ENCODE assay signal across 10 cellular contexts in the genomic region with DNA sequence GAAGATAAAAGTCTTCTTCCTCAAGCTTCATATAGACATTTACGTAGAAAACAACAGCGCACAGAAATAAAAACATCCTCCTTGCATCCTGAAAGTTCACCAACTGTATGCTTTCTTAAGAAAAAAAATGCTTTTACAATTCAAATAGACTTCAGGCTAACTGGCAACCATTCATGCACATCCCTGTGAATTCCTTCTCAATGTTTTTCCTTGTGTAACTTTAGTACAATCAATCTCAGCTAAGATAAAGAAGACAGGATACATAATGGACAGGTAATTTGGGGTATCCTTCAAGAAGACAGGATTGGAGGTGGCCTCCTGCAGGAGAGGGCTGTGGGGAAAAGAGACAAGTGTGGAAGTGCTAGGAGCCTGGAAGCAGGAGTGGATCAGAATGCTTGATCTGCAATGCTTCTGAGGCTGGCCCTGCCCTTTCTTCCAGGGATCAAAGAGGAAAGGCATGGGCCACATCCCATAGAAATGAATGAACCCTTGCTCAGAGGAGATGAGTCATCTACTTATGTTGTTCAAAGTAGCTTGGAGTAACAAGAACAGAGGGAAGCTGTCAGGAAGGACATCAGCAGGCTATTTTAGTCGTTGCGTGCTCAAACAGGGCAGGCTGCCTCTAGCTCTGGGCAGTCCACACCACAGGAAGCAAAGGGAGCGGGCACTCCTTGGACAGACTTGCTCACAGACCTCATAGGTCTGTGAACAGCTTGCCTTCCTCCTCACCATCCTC.
DNase-seq lines count a peak whose midpoint lies in the region; ATAC-seq, FAIRE-seq and TF ChIP-seq lines count a peak whose summit lies in the region.
"Had no signal": no experiment of that assay in that cellular context is flagged by ENCODE, and none has a peak within 500 bp of the region (broad histone marks: within the 10 kb centered on the region; RNA-seq: fewer than 3 reads in every experiment).

No MANE protein-coding gene starts in this region.

- H3K4me3 ChIP-seq in HUES64 (ENCODE audit: low read length) (no peak overlapping the region), bronchial epithelial cell (ENCODE audit: low read depth, low read length) (no peak overlapping the region), right lobe of liver (no peak overlapping the region)

- peak; percentile 24 for DNase-seq in 8988T
- peak; percentile 95 for DNase-seq in bronchial epithelial cell (ENCODE audit: low read depth)
- no peak for DNase-seq in right lobe of liver
- DNase-seq in activated naive CD4-positive, alpha-beta T cell treated with anti-CD3 and anti-CD28 coated beads for 36 hours = no peak
- DNase-seq in ecto neural progenitor cell (ENCODE audit: low spot score) = no peak
- DNase-seq in NCI-H1092 (lab: John Stamatoyannopoulos, UW) = no peak
- DNase-seq: CD4-positive, CD25-positive, alpha-beta regulatory T cell had no signal

- no peak for TF ChIP-seq POLR2A in right lobe of liver (IDR thresholded peaks at IDR 0.05)

- CTCF ChIA-PET in activated naive CD4-positive, alpha-beta T cell treated with anti-CD3 and anti-CD28 coated beads for 36 hours (lab: Charles Lee) = interaction anchor here (2.3 kb wide), 1 partner anchor 62 kb away, joined by 8 read pairs; no protein-coding TSS in a partner anchor

- intact Hi-C loops in right lobe of liver (cut with DNase I) = no loop called here
- intact Hi-C loops in activated naive CD4-positive, alpha-beta T cell treated with anti-CD3 and anti-CD28 coated beads for 36 hours (cut with micrococcal nuclease) = no loop called here

- ATAC-seq in right lobe of liver = peak; percentile 15 to 53 (median 40)
- ATAC-seq in HG02678 (IDR thresholded peaks at IDR 0.05; ENCODE audit: unreplicated experiment) = no peak

- H3K27ac ChIP-seq in HUES64 (ENCODE audit: low read depth, low read length) (peak overlapping the region; percentile 10; the same call in 1 of the 2 replicates), right lobe of liver (peak overlapping the region in 1 of 3 donors; percentile 57)

- H3K4me1 ChIP-seq in HUES64 (ENCODE audit: insufficient read depth, low read length) (peaks cover 23% of the 10 kb centered on the region), right lobe of liver (peaks cover 0 to 26% (median 13%) of the 10 kb centered on the region in 4 donors)

- 0 out of 2 replicates have a peak, but pooled peaks cover 11% of the 10 kb centered on the region for H3K9me3 ChIP-seq in HUES64 (ENCODE audit: insufficient read depth, low read depth, low read length)
- H3K9me3 ChIP-seq in right lobe of liver = no peaks in the 10 kb centered on the region

- peaks cover 6% of the 10 kb centered on the region for H3K9me3 Mint-ChIP-seq in activated naive CD4-positive, alpha-beta T cell treated with anti-CD3 and anti-CD28 coated beads for 36 hours

- 67% methylated on average over 5 of the region's 5 CpGs for WGBS in HUES64
- 66% methylated on average over 5 of the region's 5 CpGs for WGBS in right lobe of liver (ENCODE audit: insufficient coverage, low coverage, low lambda C conversion rate, missing lambda C conversion rate)

- no peaks in the 10 kb centered on the region for H3K27me3 Mint-ChIP-seq in activated naive CD4-positive, alpha-beta T cell treated with anti-CD3 and anti-CD28 coated beads for 36 hours (ENCODE audit: low read depth)
- H3K27me3 Mint-ChIP-seq: activated naive CD4-positive, alpha-beta T cell treated with anti-CD3 and anti-CD28 coated beads, Interleukin-2, amount 50 U/mL, for 24 hours had no signal

- H3K27me3 ChIP-seq in HUES64 (ENCODE audit: insufficient read depth, low read length) (no peaks in the 10 kb centered on the region), bronchial epithelial cell (ENCODE audit: control insufficient read depth, insufficient read depth, low read length) (no peaks in the 10 kb centered on the region), right lobe of liver (no peaks in the 10 kb centered on the region)

- no peak for FAIRE-seq in bronchial epithelial cell (lab: Jason Lieb, UNC)

- H3K36me3 ChIP-seq in HUES64 (ENCODE audit: insufficient read depth, low read length) (no peaks in the 10 kb centered on the region), bronchial epithelial cell (ENCODE audit: control insufficient read depth, insufficient read depth, low read length) (no peaks in the 10 kb centered on the region), right lobe of liver (no peaks in the 10 kb centered on the region)

- peaks cover 34% of the 10 kb centered on the region for H3K4me1 Mint-ChIP-seq in activated naive CD4-positive, alpha-beta T cell treated with anti-CD3 and anti-CD28 coated beads for 36 hours (ENCODE audit: low read depth)

- H3K27ac Mint-ChIP-seq in activated naive CD4-positive, alpha-beta T cell treated with anti-CD3 and anti-CD28 coated beads for 36 hours = no peak overlapping the region
- H3K27ac Mint-ChIP-seq: activated naive CD4-positive, alpha-beta T cell treated with anti-CD3 and anti-CD28 coated beads, Interleukin-2, amount 50 U/mL, for 24 hours; CD4-positive, CD25-positive, alpha-beta regulatory T cell had no signal

- no peak overlapping the region for H3K4me3 Mint-ChIP-seq in activated naive CD4-positive, alpha-beta T cell treated with anti-CD3 and anti-CD28 coated beads for 36 hours
- H3K4me3 Mint-ChIP-seq: activated naive CD4-positive, alpha-beta T cell treated with anti-CD3 and anti-CD28 coated beads, Interleukin-2, amount 50 U/mL, for 24 hours; CD4-positive, CD25-positive, alpha-beta regulatory T cell had no signal

- H3K36me3 Mint-ChIP-seq in activated naive CD4-positive, alpha-beta T cell treated with anti-CD3 and anti-CD28 coated beads for 36 hours (ENCODE audit: low read depth) = peaks cover 6% of the 10 kb centered on the region

- TF ChIP-seq CTCF in bronchial epithelial cell (IDR thresholded peaks at IDR 0.05; ENCODE audit: insufficient read depth, low read length, severe bottlenecking) = no peak
- TF ChIP-seq CTCF in right lobe of liver (IDR thresholded peaks at IDR 0.05) = no peak

- H3K9ac ChIP-seq in HUES64 (ENCODE audit: low read depth, low read length) = no peak overlapping the region

Comparison
In these comparisons a context has a peak if more than half of its experiments do, and no peak if none do; other contexts are left out.
1. DNase-seq: peak in 8988T (single experiment) and bronchial epithelial cell (single experiment); none in right lobe of liver (0 of 3), activated naive CD4-positive, alpha-beta T cell treated with anti-CD3 and anti-CD28 coated beads for 36 hours (single experiment), ecto neural progenitor cell (single experiment) and NCI-H1092 (single experiment).